7 cellular contexts compared by ENCODE assay signal in the genomic region with DNA sequence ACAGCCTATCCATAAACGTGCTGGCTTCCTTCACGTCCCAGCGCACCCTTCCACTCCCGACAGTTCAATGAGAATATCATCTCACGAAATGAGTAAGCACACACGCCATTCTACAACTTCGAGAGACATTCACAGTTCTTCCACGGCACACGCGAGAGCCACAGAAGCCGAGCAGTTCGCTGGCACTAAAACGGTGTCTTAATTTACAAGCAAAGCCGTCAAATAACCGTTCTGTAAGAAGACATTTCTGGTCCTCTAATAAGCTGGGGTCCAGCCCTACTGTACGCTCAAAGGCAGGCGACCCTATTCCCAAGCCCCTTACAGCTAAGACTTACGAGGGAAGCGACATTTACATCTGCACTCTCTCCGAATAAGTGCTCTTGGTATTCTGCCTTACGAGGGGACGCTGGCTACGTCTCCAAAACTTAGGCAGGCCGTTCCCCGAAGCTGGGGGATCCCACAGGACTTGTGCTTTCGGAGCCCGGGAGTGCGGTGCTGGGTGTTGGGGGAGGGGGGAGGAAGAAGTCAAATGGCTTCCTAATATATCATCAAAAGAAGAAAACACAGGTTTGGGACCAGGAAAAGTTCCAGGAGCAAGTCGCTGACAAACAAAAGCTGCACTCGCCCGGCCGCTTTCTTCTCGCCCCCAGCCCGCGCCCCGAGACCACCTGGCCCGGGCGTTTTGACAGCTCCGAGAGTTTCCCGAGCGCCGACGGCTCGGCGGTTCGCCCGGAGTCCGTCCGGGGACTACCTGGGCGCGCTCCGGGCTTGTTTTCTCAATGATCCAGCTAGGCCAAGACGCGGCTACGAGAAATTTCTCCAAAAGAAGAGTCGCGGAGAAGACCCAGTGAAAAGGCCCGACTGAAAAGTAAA. TPM values are rescaled to one million over a fixed set of nuclear protein-coding genes. Genes with fewer than 3 reads are reported as not detected.
DNase-seq lines count a peak whose midpoint lies in the region; ATAC-seq and TF ChIP-seq lines count a peak whose summit lies in the region.
"Not testable (repeated sequence)": the region's sequence is repeated elsewhere in the genome, so short reads cannot be mapped to it uniquely, and the experiment has no call there.

No MANE protein-coding gene starts in this region.

- POLR2A ChIA-PET in PC-9 (lab: Charles Lee; ENCODE audit: unreplicated experiment) = interaction anchor here (0.6 kb wide), 1 partner anchor 241 kb away, joined by 3 read pairs; a partner anchor contains a TSS

- H3K9me2 ChIP-seq in PC-9 (ENCODE audit: insufficient read depth) = not testable (repeated sequence)

- H3K27me3 ChIP-seq in PC-9 (ENCODE audit: insufficient read depth, low read depth); skeletal muscle tissue (ENCODE audit: control insufficient read depth in 3 of 3, insufficient read depth in 3 of 3, low read length in 3 of 3): not testable (repeated sequence)

- peaks cover 54% of the 10 kb centered on the region for H3K79me2 ChIP-seq in PC-9 (ENCODE audit: low read depth)

- H3K9ac ChIP-seq in skeletal muscle tissue (ENCODE audit: low read depth in 1 of 3, low read length in 3 of 3) = peak overlapping the region; percentile 74 to 83 (median 82)

- peaks cover 17% of the 10 kb centered on the region for H4K20me1 ChIP-seq in PC-9 (ENCODE audit: insufficient read depth)

- peak overlapping the region; percentile 75 for H2AFZ ChIP-seq in PC-9

- H3K4me1 Mint-ChIP-seq in activated T-cell treated with anti-CD3 and anti-CD28 coated beads, Interleukin-2, amount 50 U/mL, for 24 hours (ENCODE audit: low read depth) = peaks cover 50% of the 10 kb centered on the region
- H3K4me1 Mint-ChIP-seq in effector memory CD8-positive, alpha-beta T cell (ENCODE audit: low read depth in 2 of 2) = peaks cover 27 to 30% of the 10 kb centered on the region in 2 donors

- BruUV-seq in PC-9 (replicated peaks; lab: Mats Ljungman, UMichigan) = TSS peak; percentile 45

- ATAC-seq in GM18861 (IDR thresholded peaks at IDR 0.05; ENCODE audit: unreplicated experiment) (peak; percentile 20), HG03378 (IDR thresholded peaks at IDR 0.05; ENCODE audit: unreplicated experiment) (peak; percentile 42), left lobe of liver (peak; percentile 9)
- ATAC-seq in effector memory CD8-positive, alpha-beta T cell (replicated peaks) = not testable (repeated sequence)

- not testable (repeated sequence) for H3K9me3 Mint-ChIP-seq in activated T-cell treated with anti-CD3 and anti-CD28 coated beads, Interleukin-2, amount 50 U/mL, for 24 hours; effector memory CD8-positive, alpha-beta T cell

- H3K4me3 ChIP-seq in PC-9 = peak overlapping the region; percentile 81
- H3K4me3 ChIP-seq in skeletal muscle tissue (ENCODE audit: low read length in 3 of 3) = peak overlapping the region; percentile 77 to 86 (median 80)

- CTCF ChIA-PET in PC-9 (lab: Charles Lee) = interaction anchor here (0.6 kb wide), 1 partner anchor 826 kb away, joined by 3 read pairs; no protein-coding TSS in a partner anchor

- H3K4me2 ChIP-seq in PC-9 = peak overlapping the region; percentile 93

- H3F3A ChIP-seq in PC-9 (ENCODE audit: insufficient read depth, low read depth) = not testable (repeated sequence)

- H3K36me3 ChIP-seq in PC-9 (ENCODE audit: low read depth); skeletal muscle tissue (ENCODE audit: control insufficient read depth in 3 of 3, insufficient read depth in 3 of 3, low read length in 3 of 3): not testable (repeated sequence)

- H3K27ac Mint-ChIP-seq in activated T-cell treated with anti-CD3 and anti-CD28 coated beads, Interleukin-2, amount 50 U/mL, for 24 hours = peak overlapping the region; percentile 97
- H3K27ac Mint-ChIP-seq in effector memory CD8-positive, alpha-beta T cell = peak overlapping the region; percentile 92 to 94

- peaks cover 20% of the 10 kb centered on the region for H3K36me3 Mint-ChIP-seq in activated T-cell treated with anti-CD3 and anti-CD28 coated beads, Interleukin-2, amount 50 U/mL, for 24 hours (ENCODE audit: low read depth)
- H3K36me3 Mint-ChIP-seq in effector memory CD8-positive, alpha-beta T cell (ENCODE audit: insufficient read depth) = peaks cover 23% of the 10 kb centered on the region

- peak in 1 of 2 experiments; percentile 31 for DNase-seq in PC-9
- peak; percentile 69 for DNase-seq in activated T-cell treated with anti-CD3 and anti-CD28 coated beads, Interleukin-2, amount 50 U/mL, for 24 hours
- DNase-seq in effector memory CD8-positive, alpha-beta T cell = peak in 2 of 3 experiments; percentile 7 to 33
- DNase-seq in left lobe of liver (ENCODE audit: low spot score) = peak; percentile 57

- H3K9me3 ChIP-seq in PC-9 (ENCODE audit: insufficient read depth, low read depth); skeletal muscle tissue (ENCODE audit: control insufficient read depth in 3 of 3, low read length in 3 of 3): not testable (repeated sequence)

- peak overlapping the region; percentile 91 for H3K4me3 Mint-ChIP-seq in activated T-cell treated with anti-CD3 and anti-CD28 coated beads, Interleukin-2, amount 50 U/mL, for 24 hours
- peak overlapping the region; percentile 74 to 88 for H3K4me3 Mint-ChIP-seq in effector memory CD8-positive, alpha-beta T cell

- intact Hi-C loops in PC-9 (cut with micrococcal nuclease; ENCODE audit: unreplicated experiment) = loop anchor here (5.0 to 10.0 kb wide), 2 partner anchors 92 to 240 kb away; a partner anchor contains a TSS

- TF ChIP-seq CTCF in PC-9 (conservative IDR thresholded peaks at IDR 0.05) = not testable (repeated sequence)

- H3K4me1 ChIP-seq in PC-9 (replicated peaks; ENCODE audit: insufficient read depth) (peaks cover 26% of the 10 kb centered on the region), skeletal muscle tissue (ENCODE audit: control insufficient read depth in 3 of 3, insufficient read depth in 3 of 3, low read length in 3 of 3) (peaks cover 13 to 20% (median 16%) of the 10 kb centered on the region in 3 donors)

- H3K27me3 Mint-ChIP-seq in activated T-cell treated with anti-CD3 and anti-CD28 coated beads, Interleukin-2, amount 50 U/mL, for 24 hours; effector memory CD8-positive, alpha-beta T cell: not testable (repeated sequence)

- H3K27ac ChIP-seq in PC-9 (peak overlapping the region; percentile 21), skeletal muscle tissue (ENCODE audit: low read depth, low read length) (peak overlapping the region; percentile 85)

RNA-seq across cellular contexts. Expression of a gene that starts 1.1 kb away (rescaled TPM):
- total RNA-seq in PC-9 (2021) = 54.3 and 64.1 TPM in 2 replicates
- total RNA-seq in left lobe of liver = 34.5 TPM
- total RNA-seq in skeletal muscle tissue = 61.6 TPM
